Comparison of ENCODE assay signal across 1 cellular context in the genomic region with DNA sequence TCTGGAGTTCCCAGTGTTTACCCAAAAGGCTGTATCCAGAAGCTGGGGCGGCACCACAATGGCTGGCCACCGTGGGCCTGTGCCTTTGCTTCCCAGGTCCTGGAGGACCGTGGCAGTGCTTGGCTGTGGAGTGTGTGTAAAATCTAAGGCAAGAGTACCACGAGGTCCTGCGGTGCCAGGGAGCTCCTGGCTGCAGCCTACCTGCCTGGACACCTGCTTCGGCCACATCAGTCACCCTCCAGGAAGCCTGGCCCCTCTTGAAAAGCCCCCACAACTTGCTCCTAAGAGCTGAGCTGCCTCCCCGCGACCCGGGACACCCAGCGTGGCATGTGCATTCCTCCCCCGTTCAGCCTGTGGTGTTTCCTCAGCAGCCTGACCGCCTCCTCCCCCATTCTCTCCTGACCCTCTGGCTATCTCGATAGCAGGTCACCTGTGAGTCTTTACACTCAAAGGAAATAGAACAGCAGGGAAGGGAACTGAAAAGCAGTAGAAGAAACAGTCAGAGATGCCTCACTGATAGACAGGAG.
TF ChIP-seq lines count a peak whose summit lies in the region.

No MANE protein-coding gene starts in this region.

TF ChIP-seq in GM12891, 5 proteins besides CTCF, POLR2A, EP300 and RAD21:
- TF ChIP-seq POLR2AphosphoS5 (IDR thresholded peaks at IDR 0.05; ENCODE audit: low read depth, low read length) (no peak), TAF1 (IDR thresholded peaks at IDR 0.05; ENCODE audit: low read depth, low read length) (no peak), SPI1 (IDR thresholded peaks at IDR 0.05; ENCODE audit: low read depth, low read length) (no peak), POU2F2 (IDR thresholded peaks at IDR 0.05; ENCODE audit: low read depth, low read length) (no peak), PAX5 (IDR thresholded peaks at IDR 0.05; ENCODE audit: insufficient read depth, low read length, severe bottlenecking) (no peak)
